Comparison of ENCODE assay signal across 18 cellular contexts in the genomic region with DNA sequence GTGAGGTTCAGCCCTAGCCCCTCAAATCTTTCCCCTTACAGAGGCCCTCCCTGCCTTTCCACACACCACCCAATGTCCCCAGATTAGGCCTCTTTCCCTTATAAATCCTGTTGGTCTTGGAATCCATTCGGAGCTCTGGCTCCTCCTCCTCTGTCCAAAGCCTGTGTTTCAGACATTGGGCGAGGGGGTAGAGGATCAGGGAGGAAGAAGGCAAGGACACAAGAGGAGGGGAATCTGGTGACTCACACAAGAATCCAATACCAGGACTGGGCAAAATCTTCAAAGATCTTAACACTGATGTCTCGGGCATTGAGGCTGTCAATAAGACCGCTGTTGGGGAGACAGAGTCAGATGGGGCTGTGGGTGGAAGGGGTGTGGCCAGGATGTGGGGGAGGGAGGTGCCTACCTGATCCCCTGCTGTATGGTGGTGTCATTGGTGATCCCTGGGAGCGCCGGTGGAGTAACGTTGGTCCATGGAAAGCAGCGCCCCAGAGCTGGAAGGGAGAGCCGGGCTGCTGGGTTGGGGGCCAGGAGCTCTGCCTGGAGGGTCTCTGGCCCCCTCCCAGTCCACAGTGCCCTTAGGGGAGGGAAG. TPM values are rescaled to one million over a fixed set of nuclear protein-coding genes. Genes with fewer than 3 reads are reported as not detected.
A peak's percentile ranks its signal among the peaks of the same experiment; 100 is the strongest.
DNase-seq lines count a peak whose midpoint lies in the region; ATAC-seq, FAIRE-seq and TF ChIP-seq lines count a peak whose summit lies in the region.
"Had no signal": no experiment of that assay in that cellular context is flagged by ENCODE, and none has a peak within 500 bp of the region (broad histone marks: within the 10 kb centered on the region; RNA-seq: fewer than 3 reads in every experiment).

No MANE protein-coding gene starts in this region.

- no peak for FAIRE-seq in GM12891 (lab: Jason Lieb, UNC)
- FAIRE-seq: frontal cortex, pancreas had no signal

- TF ChIP-seq CTCF in WERI-Rb-1 (IDR thresholded peaks at IDR 0.05; ENCODE audit: low read depth, low read length): no peak
- TF ChIP-seq CTCF in hepatocyte (IDR thresholded peaks at IDR 0.05; ENCODE audit: poor library complexity): no peak
- TF ChIP-seq CTCF in smooth muscle cell (IDR thresholded peaks at IDR 0.05; ENCODE audit: borderline replicate concordance, insufficient read depth, poor library complexity, severe bottlenecking): no peak

- no peaks in the 10 kb centered on the region for H3K36me3 ChIP-seq in WERI-Rb-1
- no peaks in the 10 kb centered on the region for H3K36me3 ChIP-seq in hepatocyte (replicated peaks; ENCODE audit: insufficient read depth, low read depth)
- no peaks in the 10 kb centered on the region for H3K36me3 ChIP-seq in smooth muscle cell (ENCODE audit: low read depth)
- H3K36me3 ChIP-seq: pancreas had no signal

- H3K4me2 ChIP-seq in hepatocyte (no peak overlapping the region), smooth muscle cell (peak overlapping the region; percentile 26)

- H3K27me3 ChIP-seq in WERI-Rb-1 (ENCODE audit: insufficient read depth, low read depth, severe bottlenecking) (no peaks in the 10 kb centered on the region), hepatocyte (no peaks in the 10 kb centered on the region), smooth muscle cell (ENCODE audit: low read depth) (no peaks in the 10 kb centered on the region)
- H3K27me3 ChIP-seq: body of pancreas, pancreas had no signal

- H2AFZ ChIP-seq in hepatocyte (no peak overlapping the region), smooth muscle cell (ENCODE audit: low read depth) (peak overlapping the region; percentile 87)

- WGBS in hepatocyte (ENCODE audit: low lambda C conversion rate, missing lambda C conversion rate): 62% methylated on average over 7 of the region's 9 CpGs
- WGBS in smooth muscle cell (ENCODE audit: low lambda C conversion rate): 48% methylated on average over 9 of the region's 9 CpGs

- ATAC-seq in HG02884 (IDR thresholded peaks at IDR 0.05; ENCODE audit: unreplicated experiment) (no peak), HG03520 (IDR thresholded peaks at IDR 0.05; ENCODE audit: unreplicated experiment) (no peak)
- ATAC-seq: body of pancreas, pancreas had no signal

- H3K4me3 ChIP-seq in WERI-Rb-1 (ENCODE audit: low read depth, low read length): peak overlapping the region; percentile 4; the same call in 1 of the 2 replicates
- no peak overlapping the region for H3K4me3 ChIP-seq in hepatocyte
- H3K4me3 ChIP-seq in smooth muscle cell: no peak overlapping the region
- H3K4me3 ChIP-seq: body of pancreas, pancreas had no signal

- no peak overlapping the region for H3K9ac ChIP-seq in smooth muscle cell (ENCODE audit: low read depth)

- no peaks in the 10 kb centered on the region for H3F3A ChIP-seq in smooth muscle cell (ENCODE audit: low read depth)

- H4K20me1 ChIP-seq in hepatocyte (ENCODE audit: insufficient read depth, poor library complexity, severe bottlenecking) (no peaks in the 10 kb centered on the region), smooth muscle cell (ENCODE audit: low read depth) (no peaks in the 10 kb centered on the region)

- H3K9me3 ChIP-seq in WERI-Rb-1 (ENCODE audit: severe bottlenecking) (no peaks in the 10 kb centered on the region), hepatocyte (ENCODE audit: low read depth) (no peaks in the 10 kb centered on the region), smooth muscle cell (replicated peaks; ENCODE audit: low read depth) (no peaks in the 10 kb centered on the region)
- H3K9me3 ChIP-seq: body of pancreas, pancreas had no signal

- H3K27ac ChIP-seq in WERI-Rb-1 (peak overlapping the region; percentile 54), hepatocyte (no peak overlapping the region), smooth muscle cell (ENCODE audit: low read depth) (no peak overlapping the region)
- H3K27ac ChIP-seq: body of pancreas, C4-2B, pancreas had no signal

- no peaks in the 10 kb centered on the region for H3K4me1 ChIP-seq in hepatocyte (ENCODE audit: insufficient read depth)
- peaks cover 6% of the 10 kb centered on the region for H3K4me1 ChIP-seq in smooth muscle cell (ENCODE audit: low read depth)
- H3K4me1 ChIP-seq: body of pancreas had no signal

- no peaks in the 10 kb centered on the region for H3K9me2 ChIP-seq in hepatocyte (replicated peaks; ENCODE audit: insufficient read depth)

- peak; percentile 27 for DNase-seq in ELF-1 (ENCODE audit: low read depth, low spot score)
- DNase-seq in WERI-Rb-1: peak; percentile 70
- DNase-seq in hepatocyte (ENCODE audit: low spot score): peak; percentile 17
- DNase-seq in smooth muscle cell (lab: John Stamatoyannopoulos, UW; ENCODE audit: unreplicated experiment): no peak
- no peak for DNase-seq in amygdala (lab: John Stamatoyannopoulos, UW)
- no peak for DNase-seq in GM12891 (ENCODE audit: insufficient read length, low spot score)
- DNase-seq: activated CD8-positive, alpha-beta memory T cell treated with anti-CD3 and anti-CD28 coated beads for 24 hours; activated gamma-delta T cell; body of pancreas; effector memory CD4-positive, alpha-beta T cell; immature natural killer cell; NCI-H1092; pancreas; stimulated activated CD4-positive, alpha-beta T cell treated with anti-CD3 and anti-CD28 coated beads, Interleukin-12 subunit alpha, Interleukin-12 subunit beta, amount 100 ng/mL, for 4 hours had no signal

- TF ChIP-seq POLR2A in GM12891 (IDR thresholded peaks at IDR 0.05; ENCODE audit: low read depth, low read length): no peak

- H3K79me2 ChIP-seq in hepatocyte (peaks cover 3% of the 10 kb centered on the region), smooth muscle cell (ENCODE audit: low read depth) (no peaks in the 10 kb centered on the region)

TF ChIP-seq in GM12891, 5 proteins besides CTCF, POLR2A, EP300 and RAD21:
- TF ChIP-seq POU2F2 (IDR thresholded peaks at IDR 0.05; ENCODE audit: low read depth, low read length) (no peak), SPI1 (IDR thresholded peaks at IDR 0.05; ENCODE audit: low read depth, low read length) (no peak), TAF1 (IDR thresholded peaks at IDR 0.05; ENCODE audit: low read depth, low read length) (no peak)
TF ChIP-seq in GM12891: peak in this region for 0.

RNA-seq across cellular contexts. Expression of a gene that starts 7.6 kb away (rescaled TPM):
- total RNA-seq in hepatocyte: 76.2 and 92.0 TPM in 2 replicates
- polyA plus RNA-seq in hepatocyte: 73.5 and 90.8 TPM in 2 replicates
- total RNA-seq in smooth muscle cell: 0.72 and 0.85 TPM in 2 replicates
- polyA plus RNA-seq in smooth muscle cell: 0.30 and 0.52 TPM in 2 replicates
- polyA plus RNA-seq in GM12891 (2012; ENCODE audit: low read depth, missing spikeins): not detected
- total RNA-seq: frontal cortex had no signal
- polyA plus RNA-seq: immature natural killer cell had no signal

RNA-seq across cellular contexts. Expression of a gene that starts 8.5 kb away (rescaled TPM):
- total RNA-seq in hepatocyte (402 and 407 TPM in 2 replicates), smooth muscle cell (40.0 and 47.5 TPM in 2 replicates)
- polyA plus RNA-seq in hepatocyte (331 and 388 TPM in 2 replicates), smooth muscle cell (52.1 and 52.7 TPM in 2 replicates)
- 13.0 TPM for polyA plus RNA-seq in GM12891 (2012; ENCODE audit: low read depth, missing spikeins)

RNA-seq across cellular contexts. Expression of a gene that starts 26.3 kb away (rescaled TPM):
- 34.1 and 41.9 TPM in 2 replicates for total RNA-seq in hepatocyte
- 40.0 and 44.6 TPM in 2 replicates for polyA plus RNA-seq in hepatocyte
- 17.4 and 17.6 TPM in 2 replicates for total RNA-seq in smooth muscle cell
- polyA plus RNA-seq in smooth muscle cell: 33.9 and 38.9 TPM in 2 replicates
- polyA plus RNA-seq in GM12891 (2012; ENCODE audit: low read depth, missing spikeins): 31.1 TPM

RNA-seq across cellular contexts. Expression of a gene that starts 30.7 kb away (rescaled TPM):
- total RNA-seq in hepatocyte (4.4 and 4.9 TPM in 2 replicates), smooth muscle cell (0.04 and 0.54 TPM in 2 replicates)
- polyA plus RNA-seq in hepatocyte (0.07 TPM in 1 of 2 replicates, not detected in the other), smooth muscle cell (0.39 TPM in 1 of 2 replicates, not detected in the other)
- 1.5 TPM for polyA plus RNA-seq in GM12891 (2012; ENCODE audit: low read depth, missing spikeins)
- polyA plus RNA-seq: immature natural killer cell had no signal

RNA-seq across cellular contexts. Expression of a gene that starts 43.6 kb away (rescaled TPM):
- total RNA-seq in hepatocyte: 172 and 177 TPM in 2 replicates
- polyA plus RNA-seq in hepatocyte: 82.1 and 111 TPM in 2 replicates
- total RNA-seq in smooth muscle cell: 33.6 and 43.1 TPM in 2 replicates
- 30.7 and 36.7 TPM in 2 replicates for polyA plus RNA-seq in smooth muscle cell
- polyA plus RNA-seq in GM12891 (2012; ENCODE audit: low read depth, missing spikeins): 6.6 TPM

Comparison
In these comparisons a context has a peak if more than half of its experiments do, and no peak if none do; other contexts are left out.
1. DNase-seq: peak in ELF-1 (single experiment), WERI-Rb-1 (single experiment) and hepatocyte (single experiment); none in smooth muscle cell (single experiment), amygdala (0 of 56) and GM12891 (single experiment).
2. RNA of a gene that starts 7.6 kb away (total RNA-seq): 76.2 to 92.0 TPM in hepatocyte; 0.72 to 0.85 TPM in smooth muscle cell; every median in the first group is over 10 times any median in the second.